8 cellular contexts compared by ENCODE assay signal in the genomic region with DNA sequence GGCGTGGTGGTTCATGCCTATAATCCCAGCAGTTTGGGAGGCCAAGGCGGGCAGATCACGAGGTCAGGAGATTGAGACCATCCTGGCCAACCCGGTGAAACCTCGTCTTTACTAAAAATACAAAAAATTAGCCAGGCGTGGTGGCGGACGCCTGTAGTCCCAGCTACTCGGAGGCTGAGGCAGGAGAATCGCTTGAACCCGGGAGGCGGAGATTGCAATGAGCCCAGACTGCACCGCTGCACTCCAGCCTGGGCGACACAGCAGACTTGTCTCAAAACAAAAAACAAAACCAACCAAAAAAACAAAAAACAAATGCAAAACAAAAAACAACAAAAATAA. TPM values are rescaled to one million over a fixed set of nuclear protein-coding genes. Genes with fewer than 3 reads are reported as not detected.
DNase-seq lines count a peak whose midpoint lies in the region; ATAC-seq and TF ChIP-seq lines count a peak whose summit lies in the region.
"Not testable (repeated sequence)": the region's sequence is repeated elsewhere in the genome, so short reads cannot be mapped to it uniquely, and the experiment has no call there.

No MANE protein-coding gene starts in this region.

- peaks cover 39% of the 10 kb centered on the region for H3K79me2 ChIP-seq in KMS-11 (ENCODE audit: insufficient read depth, low read depth)

- not testable (repeated sequence) for H3K27me3 ChIP-seq in CD4-positive, CD25-positive, alpha-beta regulatory T cell (ENCODE audit: control insufficient read depth, insufficient read depth, low read length); KMS-11 (ENCODE audit: insufficient read depth, low read depth); WERI-Rb-1 (ENCODE audit: insufficient read depth, low read depth, severe bottlenecking); kidney epithelial cell (ENCODE audit: control insufficient read depth, insufficient read depth, low read length); neuron (ENCODE audit: insufficient read depth, low read length)

- not testable (repeated sequence) for H3K9me3 ChIP-seq in CD4-positive, CD25-positive, alpha-beta regulatory T cell (ENCODE audit: control insufficient read depth in 2 of 2, low read length in 2 of 2); WERI-Rb-1 (ENCODE audit: severe bottlenecking); neuron (ENCODE audit: low read length)

- not testable (repeated sequence) for H3K36me3 Mint-ChIP-seq in CD4-positive, CD25-positive, alpha-beta regulatory T cell

- peak overlapping the region; percentile 94 to 99 (median 98) for H3K4me3 Mint-ChIP-seq in CD4-positive, CD25-positive, alpha-beta regulatory T cell

- H2AFZ ChIP-seq in KMS-11 (ENCODE audit: low read depth) (peak overlapping the region; percentile 63), neuron (ENCODE audit: low read depth, low read length) (peak overlapping the region; percentile 40)

- peaks cover 21% of the 10 kb centered on the region for H3K4me1 ChIP-seq in CD4-positive, CD25-positive, alpha-beta regulatory T cell (ENCODE audit: control insufficient read depth, insufficient read depth, low read length, poor library complexity, severe bottlenecking)
- H3K4me1 ChIP-seq in KMS-11 (ENCODE audit: low read depth, poor library complexity, severe bottlenecking) (peaks cover 39% of the 10 kb centered on the region), neuron (ENCODE audit: insufficient read depth, low read length) (peaks cover 19% of the 10 kb centered on the region)

- not testable (repeated sequence) for H3K27me3 Mint-ChIP-seq in CD4-positive, CD25-positive, alpha-beta regulatory T cell

- peak overlapping the region; percentile 98 to 99 (median 99) for H3K27ac Mint-ChIP-seq in CD4-positive, CD25-positive, alpha-beta regulatory T cell

- not testable (repeated sequence) for H3K9me3 Mint-ChIP-seq in CD4-positive, CD25-positive, alpha-beta regulatory T cell

- not testable (repeated sequence) for DNase-seq in CD4-positive, CD25-positive, alpha-beta regulatory T cell; WERI-Rb-1; astrocyte of the cerebellum (ENCODE audit: low read depth); epithelial cell of prostate (ENCODE audit: low read depth, low spot score); kidney epithelial cell (ENCODE audit: low read depth)
- DNase-seq in substantia nigra (lab: John Stamatoyannopoulos, UW): peak in 1 of 49 donors; percentile 15

- H4K20me1 ChIP-seq in KMS-11 (ENCODE audit: insufficient read depth): not testable (repeated sequence)

- not testable (repeated sequence) for H3K36me3 ChIP-seq in CD4-positive, CD25-positive, alpha-beta regulatory T cell (ENCODE audit: control insufficient read depth, insufficient read depth, low read length); KMS-11 (ENCODE audit: insufficient read depth); kidney epithelial cell (ENCODE audit: control insufficient read depth, insufficient read depth, low read length)
- H3K36me3 ChIP-seq in WERI-Rb-1 (peaks cover 13% of the 10 kb centered on the region), neuron (ENCODE audit: insufficient read depth, low read length) (peaks cover 11% of the 10 kb centered on the region)

- in situ Hi-C loops in astrocyte of the cerebellum (cut with HindIII; ENCODE audit: low sequenced_read_pairs): not testable (repeated sequence)

- H3K27ac ChIP-seq in CD4-positive, CD25-positive, alpha-beta regulatory T cell (ENCODE audit: insufficient read depth, low read length, poor library complexity, severe bottlenecking); KMS-11: not testable (repeated sequence)
- H3K27ac ChIP-seq in WERI-Rb-1 (peak overlapping the region; percentile 87), epithelial cell of prostate (peak overlapping the region; percentile 56), substantia nigra (ENCODE audit: low read depth, low read length, poor library complexity, severe bottlenecking) (peak overlapping the region; percentile 68)

- peak overlapping the region; percentile 77; the same call in 1 of the 2 replicates for H3K9ac ChIP-seq in KMS-11

- peaks cover 28 to 47% (median 39%) of the 10 kb centered on the region in 4 donors for H3K4me1 Mint-ChIP-seq in CD4-positive, CD25-positive, alpha-beta regulatory T cell

- H3K4me2 ChIP-seq in KMS-11: peak overlapping the region; percentile 74

- peak overlapping the region; percentile 99 for H3K4me3 ChIP-seq in CD4-positive, CD25-positive, alpha-beta regulatory T cell (ENCODE audit: low read depth, low read length)
- H3K4me3 ChIP-seq in KMS-11 (IDR thresholded peaks at IDR 0.05; ENCODE audit: insufficient read depth, low read depth, low read length): not testable (repeated sequence)
- H3K4me3 ChIP-seq in WERI-Rb-1 (ENCODE audit: low read depth, low read length) (peak overlapping the region; percentile 75), astrocyte of the cerebellum (ENCODE audit: low read depth, low read length) (peak overlapping the region; percentile 98), kidney epithelial cell (ENCODE audit: low read depth, low read length) (peak overlapping the region; percentile 96), neuron (ENCODE audit: low read length) (peak overlapping the region; percentile 67)

- ATAC-seq in CD4-positive, CD25-positive, alpha-beta regulatory T cell (ENCODE audit: low read depth in 2 of 2): not testable (repeated sequence)

- not testable (repeated sequence) for TF ChIP-seq CTCF in KMS-11 (conservative IDR thresholded peaks at IDR 0.05; ENCODE audit: low read depth, low read length); WERI-Rb-1 (IDR thresholded peaks at IDR 0.05; ENCODE audit: low read depth, low read length); astrocyte of the cerebellum (IDR thresholded peaks at IDR 0.05; ENCODE audit: low read depth, low read length, missing control alignments); kidney epithelial cell (IDR thresholded peaks at IDR 0.05; ENCODE audit: insufficient read depth, low read length, poor library complexity, severe bottlenecking)

RNA-seq across cellular contexts. Expression of a gene that starts 0.7 kb away (rescaled TPM):
- 29.7 TPM for total RNA-seq in CD4-positive, CD25-positive, alpha-beta regulatory T cell
- polyA plus RNA-seq in CD4-positive, CD25-positive, alpha-beta regulatory T cell: 10 to 100 TPM; 45.0 to 58.6 (median 53.0) TPM
- 25.6 and 28.9 TPM in 2 replicates for total RNA-seq in kidney epithelial cell

RNA-seq across cellular contexts. Expression of a gene that starts 19.2 kb away (rescaled TPM):
- total RNA-seq in CD4-positive, CD25-positive, alpha-beta regulatory T cell: 36.1 TPM
- polyA plus RNA-seq in CD4-positive, CD25-positive, alpha-beta regulatory T cell: 10 to 100 TPM; 62.8 to 69.6 (median 64.4) TPM
- total RNA-seq in kidney epithelial cell: 44.3 and 45.2 TPM in 2 replicates
